ENCODE assay signal across 16 cellular contexts in the genomic region with DNA sequence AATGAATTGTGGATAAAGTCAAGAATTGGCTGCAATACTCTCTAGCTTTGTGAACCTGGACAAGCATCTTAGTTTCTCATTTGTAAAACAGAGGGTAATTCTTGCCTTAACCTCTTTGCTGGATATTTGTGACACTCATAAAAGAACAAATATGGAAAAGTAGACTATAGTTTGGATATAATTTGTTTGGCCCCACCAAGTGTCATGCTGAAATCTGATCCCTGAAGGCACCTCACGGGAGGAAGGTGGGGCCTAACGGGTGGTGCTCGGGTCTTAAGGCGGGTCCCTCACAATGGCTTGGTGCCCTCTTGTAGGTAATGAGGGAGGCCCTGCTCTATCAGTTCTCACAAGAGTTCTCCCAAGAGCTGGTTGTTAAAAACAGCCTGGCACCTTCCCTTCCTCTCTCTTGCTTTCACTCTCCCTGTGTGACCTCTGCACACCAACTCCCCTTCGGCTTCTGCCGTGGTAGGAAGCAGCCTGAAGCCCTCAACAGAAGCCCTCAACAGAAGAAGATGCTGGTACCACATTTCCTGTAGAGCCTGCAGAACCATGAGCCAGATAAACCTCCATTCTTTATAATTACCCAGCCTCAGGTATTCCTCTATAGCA. TPM values are rescaled to one million over a fixed set of nuclear protein-coding genes. Genes with fewer than 3 reads are reported as not detected.
DNase-seq lines count a peak whose midpoint lies in the region; ATAC-seq and TF ChIP-seq lines count a peak whose summit lies in the region.
"Had no signal": no experiment of that assay in that cellular context is flagged by ENCODE, and none has a peak within 500 bp of the region (broad histone marks: within the 10 kb centered on the region; RNA-seq: fewer than 3 reads in every experiment).

No MANE protein-coding gene starts in this region.

- POLR2A ChIA-PET in CD4-positive, alpha-beta T cell (lab: Charles Lee): interaction anchor here (0.6 to 11.7 kb wide), 7 partner anchors 8 to 164 kb away, joined by 3 to 230 read pairs (median 4); partner anchors contain the start of gene ARL4C
- POLR2A ChIA-PET in Panc1 (lab: Charles Lee): no interaction called here

- H3K4me2 ChIP-seq in hepatocyte: no peak overlapping the region

- peaks cover 2% of the 10 kb centered on the region for H3K36me3 Mint-ChIP-seq in CD4-positive, alpha-beta T cell (ENCODE audit: low read depth)
- H3K36me3 Mint-ChIP-seq: naive B cell had no signal

- peak overlapping the region; percentile 20 for H3K4me3 Mint-ChIP-seq in CD4-positive, alpha-beta T cell
- H3K4me3 Mint-ChIP-seq: naive B cell had no signal

- intact Hi-C loops in CD4-positive, alpha-beta T cell (cut with DNase I, micrococcal nuclease): loop anchor here in 1 of 2 experiments (5.0 kb wide), 1 partner anchor 32 kb away; no protein-coding TSS in a partner anchor
- intact Hi-C loops in Panc1 (cut with micrococcal nuclease; ENCODE audit: unreplicated experiment): no loop called here

- in situ Hi-C loops in Panc1 (cut with HindIII; ENCODE audit: low pct_unique_long_range_greater_than_20kb, low sequenced_read_pairs): no loop called here

- H3K4me1 ChIP-seq in Panc1 (ENCODE audit: control insufficient read depth, insufficient read depth, low read length) (peaks cover 18% of the 10 kb centered on the region), hepatocyte (ENCODE audit: insufficient read depth) (peaks cover 14% of the 10 kb centered on the region)
- H3K4me1 ChIP-seq: psoas muscle had no signal

- no TSS peak for BruUV-seq in Panc1 (replicated peaks; lab: Mats Ljungman, UMichigan)

- no peak overlapping the region for H2AFZ ChIP-seq in hepatocyte

- H3K9me3 Mint-ChIP-seq in CD4-positive, alpha-beta T cell: peaks cover 3% of the 10 kb centered on the region

- H3K4me1 Mint-ChIP-seq in CD4-positive, alpha-beta T cell (ENCODE audit: low read depth): peaks cover 85% of the 10 kb centered on the region

- no peaks in the 10 kb centered on the region for H3K9me3 ChIP-seq in CD4-positive, alpha-beta T cell (ENCODE audit: control insufficient read depth, low read length)
- peaks cover 2% of the 10 kb centered on the region; the same call in 1 of the 2 replicates for H3K9me3 ChIP-seq in Panc1 (ENCODE audit: control insufficient read depth, insufficient read depth, low read depth, low read length)
- H3K9me3 ChIP-seq in hepatocyte (ENCODE audit: low read depth): no peaks in the 10 kb centered on the region
- H3K9me3 ChIP-seq: psoas muscle had no signal

- H3K27ac ChIP-seq in CD4-positive, alpha-beta T cell (ENCODE audit: low read depth, low read length): peak overlapping the region; percentile 52
- H3K27ac ChIP-seq in Panc1 (ENCODE audit: low read length) (peak overlapping the region; percentile 26; the same call in 1 of the 2 replicates), hepatocyte (peak overlapping the region; percentile 11)
- H3K27ac ChIP-seq: cardiac muscle cell, foreskin keratinocyte, psoas muscle had no signal

- no peaks in the 10 kb centered on the region for H3K27me3 ChIP-seq in CD4-positive, alpha-beta T cell (ENCODE audit: control insufficient read depth, insufficient read depth, low read length)
- no peaks in the 10 kb centered on the region for H3K27me3 ChIP-seq in Panc1 (ENCODE audit: control insufficient read depth, insufficient read depth, low read length)
- H3K27me3 ChIP-seq in hepatocyte: no peaks in the 10 kb centered on the region
- H3K27me3 ChIP-seq: cardiac muscle cell, foreskin keratinocyte had no signal

- CTCF ChIA-PET in CD4-positive, alpha-beta T cell (lab: Charles Lee): interaction anchor here (1.0 to 1.6 kb wide), 2 partner anchors 13 to 24 kb away, joined by 4 read pairs; no protein-coding TSS in a partner anchor
- CTCF ChIA-PET in Panc1 (lab: Charles Lee): no interaction called here

- peak overlapping the region; percentile 92 for H3K27ac Mint-ChIP-seq in CD4-positive, alpha-beta T cell

- H3K9me2 ChIP-seq in hepatocyte (replicated peaks; ENCODE audit: insufficient read depth): no peaks in the 10 kb centered on the region

- DNase-seq in NCI-H345 (lab: John Stamatoyannopoulos, UW) (peak; percentile 18), NCI-H345 treated with DMSO at 0.1 percent for 48 hours (lab: John Stamatoyannopoulos, UW; ENCODE audit: unreplicated experiment) (no peak), Panc1 (ENCODE audit: low read depth, low spot score) (no peak), hepatocyte (ENCODE audit: low spot score) (no peak), NCI-H2227 treated with DMSO at 0.1 percent for 48 hours (lab: John Stamatoyannopoulos, UW) (no peak), KG1 (lab: John Stamatoyannopoulos, UW) (no peak), NCI-H1048 (lab: John Stamatoyannopoulos, UW) (no peak)
- DNase-seq in CD4-positive, alpha-beta T cell: peak in 4 of 10 experiments; percentile 29 to 51 (median 34)
- DNase-seq: foreskin keratinocyte, GDM1, naive B cell, NCI-H524 treated with DMSO at 0.1 percent for 48 hours, psoas muscle, substantia nigra had no signal

- no peaks in the 10 kb centered on the region for H4K20me1 ChIP-seq in hepatocyte (ENCODE audit: insufficient read depth, poor library complexity, severe bottlenecking)

- no peaks in the 10 kb centered on the region for H3K79me2 ChIP-seq in hepatocyte

- 71% methylated on average over 6 of the region's 6 CpGs for WGBS in hepatocyte (ENCODE audit: low lambda C conversion rate, missing lambda C conversion rate)

- no peak for ATAC-seq in CD4-positive, alpha-beta T cell (ENCODE audit: poor library complexity)
- no peak for ATAC-seq in Panc1
- ATAC-seq: foreskin keratinocyte, K562, psoas muscle had no signal

- H3K36me3 ChIP-seq in Panc1 (ENCODE audit: control insufficient read depth, insufficient read depth, low read length) (no peaks in the 10 kb centered on the region), hepatocyte (replicated peaks; ENCODE audit: insufficient read depth, low read depth) (no peaks in the 10 kb centered on the region)
- H3K36me3 ChIP-seq: cardiac muscle cell had no signal

- no peak for TF ChIP-seq CTCF in CD4-positive, alpha-beta T cell (IDR thresholded peaks at IDR 0.05)
- no peak for TF ChIP-seq CTCF in Panc1 (IDR thresholded peaks at IDR 0.05)
- TF ChIP-seq CTCF in hepatocyte (IDR thresholded peaks at IDR 0.05; ENCODE audit: poor library complexity): no peak

- no peaks in the 10 kb centered on the region for H3K27me3 Mint-ChIP-seq in CD4-positive, alpha-beta T cell
- H3K27me3 Mint-ChIP-seq: naive B cell had no signal

- H3K4me3 ChIP-seq in Panc1 (ENCODE audit: low read depth in 2 of 2, low read length in 2 of 2) (no peak overlapping the region), hepatocyte (no peak overlapping the region)
- H3K4me3 ChIP-seq: cardiac muscle cell, K562, psoas muscle had no signal

RNA-seq across cellular contexts. Expression of gene ARL4C, which starts 37.4 kb away (rescaled TPM):
- total RNA-seq in CD4-positive, alpha-beta T cell: 100 to 1,000 TPM; 469 to 471 TPM
- 151 TPM for total RNA-seq in Panc1 (2021; ENCODE audit: unreplicated experiment)
- polyA plus RNA-seq in Panc1 (2012; ENCODE audit: insufficient read length): 176 TPM
- 14.6 and 15.9 TPM in 2 replicates for total RNA-seq in hepatocyte
- 30.0 and 40.3 TPM in 2 replicates for polyA plus RNA-seq in hepatocyte
